In the genomic region with DNA sequence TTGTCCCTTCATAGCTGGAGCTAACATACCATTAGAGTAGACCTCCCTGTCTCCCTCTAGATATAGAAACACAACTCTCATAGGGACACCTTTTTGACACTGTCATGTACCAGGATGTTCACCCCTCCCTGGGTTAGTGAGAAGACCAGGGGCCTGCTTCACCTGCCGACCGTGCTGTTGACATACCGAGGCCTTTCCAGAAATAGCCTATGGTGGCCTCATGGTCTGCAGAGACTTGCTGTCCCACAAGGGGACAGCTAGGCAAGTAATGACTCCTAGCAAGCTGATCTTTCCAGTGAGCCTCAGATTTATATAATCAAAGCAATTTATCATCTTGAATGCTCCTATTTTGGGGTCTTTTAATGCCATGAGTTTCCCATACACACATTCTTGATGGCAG, we compare ENCODE assay signal across 22 cellular contexts.
"Had no signal": no experiment of that assay in that cellular context is flagged by ENCODE, and none has a peak within 500 bp of the region (broad histone marks: within the 10 kb centered on the region; RNA-seq: fewer than 3 reads in every experiment).

No MANE protein-coding gene starts in this region.

- H3K36me3 ChIP-seq: colonic mucosa, lower lobe of right lung, neural progenitor cell, prostate gland, suprapubic skin, thyroid gland had no signal

- H3K4me2 ChIP-seq: neural progenitor cell had no signal

- H2AFZ ChIP-seq: neural progenitor cell, parathyroid adenoma had no signal

- H3K4me3 ChIP-seq: colonic mucosa, lower lobe of right lung, neural progenitor cell, prostate gland, suprapubic skin, thyroid gland had no signal

- ATAC-seq: foreskin keratinocyte; left lobe of liver; lower lobe of right lung; natural killer cell treated with Interleukin-12 subunit alpha and Interleukin-12 subunit beta and Interleukin-15 and Interleukin-18, amount 100 ng/mL, for 72 hours; stimulated activated naive CD8-positive, alpha-beta T cell treated with anti-CD3 and anti-CD28 coated beads, Interleukin-15, Interleukin-2, amounts not matched to agents 100 U/mL and 50 U/mL, for 24 hours had no signal

- H3K27ac ChIP-seq: colonic mucosa, foreskin keratinocyte, lower lobe of right lung, neural progenitor cell, parathyroid adenoma, prostate gland, suprapubic skin, thyroid gland had no signal

- H3K9ac ChIP-seq: neural progenitor cell, parathyroid adenoma had no signal

- DNase-seq: cerebellar nuclear complex; colonic mucosa; dermis blood vessel endothelial cell; erythroblast; foreskin keratinocyte; hippocampal formation; kidney glomerular epithelial cell; lower lobe of right lung; mesenchymal stem cell; midbrain; occipital lobe; retina; small intestine; stimulated activated CD4-positive, alpha-beta T cell treated with anti-CD3 and anti-CD28 coated beads, Interleukin-12 subunit alpha, Interleukin-12 subunit beta, amount 100 ng/mL, for 4 hours; stimulated activated naive CD8-positive, alpha-beta T cell treated with anti-CD3 and anti-CD28 coated beads, Interleukin-15, Interleukin-2, amounts not matched to agents 100 U/mL and 50 U/mL, for 24 hours; thyroid gland had no signal

- H3K4me1 ChIP-seq: colonic mucosa, foreskin keratinocyte, prostate gland, suprapubic skin, thyroid gland had no signal

- H3K9me3 ChIP-seq: colonic mucosa, lower lobe of right lung, prostate gland, suprapubic skin, thyroid gland had no signal

- H3K27me3 ChIP-seq: colonic mucosa, foreskin keratinocyte, neural progenitor cell, suprapubic skin, thyroid gland had no signal
